In genomic region chr5:76403963-76404693, GRCh38 we compare ENCODE assay signal across 8 cellular contexts. TPM values are rescaled to one million over a fixed set of nuclear protein-coding genes. Genes with fewer than 3 reads are reported as not detected.
DNase-seq lines count a peak whose midpoint lies in the region; ATAC-seq and TF ChIP-seq lines count a peak whose summit lies in the region.

No MANE protein-coding gene starts in this region.

- peak; percentile 32 for ATAC-seq in HG02642 (IDR thresholded peaks at IDR 0.05; ENCODE audit: poor library complexity, unreplicated experiment)

- H3K27ac Mint-ChIP-seq in T-helper 1 cell treated with Interleukin-12 subunit alpha and Interleukin-12 subunit beta and Interleukin-4 antibody, amounts not matched to agents 30 μg/mL and 1 μg/mL, for 36 hours, result peak overlapping the region; percentile 99

- 14 to 23% methylated on average over 25 to 32 of the region's 32 CpGs for WGBS in lower leg skin, 2 donors

- intact Hi-C loops in lower leg skin (cut with DNase I; ENCODE audit: low total_unique reads), result no loop called here

- H3K4me3 ChIP-seq in GM08714 (ENCODE audit: low read length) (peak overlapping the region; percentile 83; the same call in 1 of the 2 replicates), lower leg skin (ENCODE audit: low read depth, poor library complexity, severe bottlenecking) (peak overlapping the region; percentile 51)

- no peaks in the 10 kb centered on the region for H3K9me3 Mint-ChIP-seq in T-helper 1 cell treated with Interleukin-12 subunit alpha and Interleukin-12 subunit beta and Interleukin-4 antibody, amounts not matched to agents 30 μg/mL and 1 μg/mL, for 36 hours

- H3K4me1 Mint-ChIP-seq in T-helper 1 cell treated with Interleukin-12 subunit alpha and Interleukin-12 subunit beta and Interleukin-4 antibody, amounts not matched to agents 30 μg/mL and 1 μg/mL, for 36 hours (ENCODE audit: low read depth), result peaks cover 55% of the 10 kb centered on the region

- DNase-seq in amniotic epithelial cell (ENCODE audit: low read depth) (peak; percentile 6), lower leg skin (ENCODE audit: low spot score in 2 of 2) (peak; percentile 24 to 87), ecto neural progenitor cell (ENCODE audit: low spot score) (no peak), NCI-H1417 treated with DMSO at 0.1 percent for 48 hours (lab: John Stamatoyannopoulos, UW) (no peak)
- DNase-seq in stimulated activated CD8-positive, alpha-beta memory T cell treated with anti-CD3 and anti-CD28 coated beads, Interleukin-12 subunit alpha, Interleukin-12 subunit beta, amount 100 ng/mL, for 1 hour (ENCODE audit: low read depth), result peak; percentile 52

- H3K4me3 Mint-ChIP-seq in T-helper 1 cell treated with Interleukin-12 subunit alpha and Interleukin-12 subunit beta and Interleukin-4 antibody, amounts not matched to agents 30 μg/mL and 1 μg/mL, for 36 hours, result peak overlapping the region; percentile 88

- H3K27me3 Mint-ChIP-seq in T-helper 1 cell treated with Interleukin-12 subunit alpha and Interleukin-12 subunit beta and Interleukin-4 antibody, amounts not matched to agents 30 μg/mL and 1 μg/mL, for 36 hours (ENCODE audit: low read depth), result peaks cover 5% of the 10 kb centered on the region

- no peak for TF ChIP-seq POLR2A in lower leg skin (IDR thresholded peaks at IDR 0.05)

- H3K36me3 Mint-ChIP-seq in T-helper 1 cell treated with Interleukin-12 subunit alpha and Interleukin-12 subunit beta and Interleukin-4 antibody, amounts not matched to agents 30 μg/mL and 1 μg/mL, for 36 hours (ENCODE audit: low read depth), result peaks cover 15% of the 10 kb centered on the region

- TF ChIP-seq CTCF in lower leg skin (IDR thresholded peaks at IDR 0.05), result peak in 1 of 3 donors; percentile 52

RNA-seq across cellular contexts. Expression of gene IQGAP2, which starts 1.0 kb away (rescaled TPM):
- total RNA-seq in lower leg skin, result 10 to 100 TPM in 3 of 4 donors, 1 to 10 TPM in 1; 3.5 to 18.5 (median 13.7) TPM

Comparison
In these comparisons a context has a peak if more than half of its experiments do, and no peak if none do; other contexts are left out.
1. DNase-seq: peak in amniotic epithelial cell (single experiment), lower leg skin (2 of 2) and stimulated activated CD8-positive, alpha-beta memory T cell treated with anti-CD3 and anti-CD28 coated beads, Interleukin-12 subunit alpha, Interleukin-12 subunit beta, amount 100 ng/mL, for 1 hour (single experiment); none in ecto neural progenitor cell (single experiment) and NCI-H1417 treated with DMSO at 0.1 percent for 48 hours (single experiment).